1 cellular context compared by ENCODE assay signal in the genomic region with DNA sequence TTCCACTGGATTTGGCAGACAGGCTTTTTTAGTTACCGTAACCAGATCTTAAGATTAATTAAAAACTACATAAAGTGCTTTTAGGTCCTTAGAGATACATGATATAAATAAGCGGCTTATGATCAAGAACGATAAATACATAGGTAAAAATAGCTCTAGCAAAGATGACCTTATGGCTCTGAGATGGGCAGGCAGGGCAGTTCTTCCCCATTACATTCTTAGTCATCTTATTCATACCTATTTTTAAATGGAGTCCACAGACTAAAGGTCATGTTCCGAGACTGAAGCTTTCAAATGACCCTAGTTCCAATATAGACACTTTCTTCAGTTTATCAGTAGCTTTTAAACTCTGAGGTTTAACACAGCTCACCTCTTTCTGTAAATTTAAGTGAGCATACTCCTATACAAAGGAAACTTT.
TF ChIP-seq lines count a peak whose summit lies in the region.

No MANE protein-coding gene starts in this region.

TF ChIP-seq in HCT116, 20 proteins besides CTCF, POLR2A, EP300 and RAD21:
- TF ChIP-seq POLR2AphosphoS5 (IDR thresholded peaks at IDR 0.05; ENCODE audit: low read depth, low read length) (peak; percentile 19; the same call in 1 of the 2 replicates), TCF7L2 (IDR thresholded peaks at IDR 0.05; ENCODE audit: borderline replicate concordance, extremely low read depth, insufficient read depth, insufficient read length) (no peak), EGR1 (IDR thresholded peaks at IDR 0.05; ENCODE audit: low read depth) (no peak), ZFX (IDR thresholded peaks at IDR 0.05) (no peak)
TF ChIP-seq in HCT116: peak in this region for 1.
